In genomic region chr14:100982356-100982755, GRCh38 we compare ENCODE assay signal across 22 cellular contexts.
DNase-seq lines count a peak whose midpoint lies in the region; TF ChIP-seq lines count a peak whose summit lies in the region.
"Had no signal": no experiment of that assay in that cellular context is flagged by ENCODE, and none has a peak within 500 bp of the region (broad histone marks: within the 10 kb centered on the region; RNA-seq: fewer than 3 reads in every experiment).

No MANE protein-coding gene starts in this region.

- TF ChIP-seq CTCF in mammary epithelial cell (conservative IDR thresholded peaks at IDR 0.05 in 1 of 2, IDR thresholded peaks at IDR 0.05 in 1 of 2; ENCODE audit: extremely low read depth in 1 of 2, insufficient read depth in 1 of 2, low read depth in 1 of 2, low read length in 2 of 2), result no peak
- TF ChIP-seq CTCF in breast epithelium (IDR thresholded peaks at IDR 0.05), result no peak

- no peak for TF ChIP-seq POLR2A in breast epithelium (IDR thresholded peaks at IDR 0.05)

- intact Hi-C loops in mammary epithelial cell (cut with micrococcal nuclease) (no loop called here), breast epithelium (cut with DNase I; ENCODE audit: low total_unique reads) (no loop called here)

- H3K27me3 ChIP-seq in mammary epithelial cell (ENCODE audit: insufficient read depth, low read length) (no peaks in the 10 kb centered on the region), breast epithelium (no peaks in the 10 kb centered on the region)
- H3K27me3 ChIP-seq: BE2C, SJCRH30 had no signal

- H4K20me1 ChIP-seq in mammary epithelial cell (ENCODE audit: insufficient read depth, low read length), result no peaks in the 10 kb centered on the region

- WGBS in mammary epithelial cell (ENCODE audit: low coverage, missing lambda C conversion rate), result 79% methylated on average over 4 of the region's 4 CpGs
- 47 to 70% methylated on average over 3 of the region's 4 CpGs for WGBS in mesodermal cell (ENCODE audit: insufficient coverage in 2 of 2), 2 experiments

- no peaks in the 10 kb centered on the region for H3K79me2 ChIP-seq in mammary epithelial cell (ENCODE audit: insufficient read depth, low read length)

- H3K36me3 ChIP-seq in mammary epithelial cell (ENCODE audit: insufficient read depth, low read length), result peaks cover 2% of the 10 kb centered on the region
- no peaks in the 10 kb centered on the region for H3K36me3 ChIP-seq in breast epithelium
- no peaks in the 10 kb centered on the region for H3K36me3 ChIP-seq in mesodermal cell (ENCODE audit: control insufficient read depth, insufficient read depth, low read length)
- H3K36me3 ChIP-seq: HAP-1 had no signal

- no peak overlapping the region for H2AFZ ChIP-seq in mammary epithelial cell (ENCODE audit: low read depth, low read length)
- H2AFZ ChIP-seq: PC-9 had no signal

- dilution Hi-C loops in mammary epithelial cell (cut with HindIII; ENCODE audit: low sequenced_read_pairs), result no loop called here

- no peak for DNase-seq in mammary epithelial cell
- no peak for DNase-seq in breast epithelium (ENCODE audit: low spot score in 2 of 2)
- DNase-seq in amniotic epithelial cell (ENCODE audit: low read depth), result peak; percentile 15
- DNase-seq in A172 (ENCODE audit: low spot score), result no peak
- DNase-seq in dermis blood vessel endothelial cell, result no peak
- no peak for DNase-seq in activated CD4-positive, alpha-beta T cell treated with anti-CD3 and anti-CD28 coated beads for 48 hours
- DNase-seq in germinal center (ENCODE audit: low spot score), result no peak
- DNase-seq: BE2C; CD4-positive, CD25-positive, alpha-beta regulatory T cell; COR-L47; DMS153; GF-D8; NCI-H1105; NCI-H2081; NCI-H510A; NCI-H82; PC-9; SJCRH30 had no signal

- H3K9me3 ChIP-seq in mammary epithelial cell (replicated peaks; ENCODE audit: insufficient read depth, low read length), result no peaks in the 10 kb centered on the region
- H3K9me3 ChIP-seq in breast epithelium, result no peaks in the 10 kb centered on the region
- no peaks in the 10 kb centered on the region for H3K9me3 ChIP-seq in mesodermal cell (ENCODE audit: control insufficient read depth, low read length)
- H3K9me3 ChIP-seq: BE2C, HAP-1, SJCRH30 had no signal

- H3K4me3 ChIP-seq in mammary epithelial cell (replicated peaks in 1 of 3; ENCODE audit: insufficient read depth in 1 of 3, low read depth in 2 of 3, low read length in 3 of 3) (no peak overlapping the region), breast epithelium (no peak overlapping the region), mesodermal cell (ENCODE audit: extremely low read depth, insufficient read depth, low read length, poor library complexity, severe bottlenecking) (no peak overlapping the region)
- H3K4me3 ChIP-seq: HAP-1, K562, PC-9, SJCRH30 had no signal

- in situ Hi-C loops in mammary epithelial cell (cut with MboI; ENCODE audit: low sequenced_read_pairs in 2 of 2), result no loop called here

- no TSS peak for BruUV-seq in mammary epithelial cell (replicated peaks; lab: Mats Ljungman, UMichigan)

- H3K9ac ChIP-seq in mammary epithelial cell (ENCODE audit: insufficient read depth, low read length), result no peak overlapping the region

- CTCF ChIA-PET in mammary epithelial cell (lab: Charles Lee; ENCODE audit: low non-redundant PET), result no interaction called here

- peak overlapping the region; percentile 51 for H3K4me2 ChIP-seq in mammary epithelial cell (ENCODE audit: insufficient read depth, low read depth, low read length)
- H3K4me2 ChIP-seq: PC-9 had no signal

- H3K27ac ChIP-seq in mammary epithelial cell (ENCODE audit: insufficient read depth, low read depth, low read length) (peak overlapping the region; percentile 28), breast epithelium (no peak overlapping the region), mesodermal cell (ENCODE audit: low read depth, low read length, severe bottlenecking) (peak overlapping the region; percentile 23)
- H3K27ac ChIP-seq: 22Rv1, PC-9, SJCRH30 had no signal

- H3K4me1 ChIP-seq in mammary epithelial cell (ENCODE audit: insufficient read depth, low read length) (peaks cover 43% of the 10 kb centered on the region), breast epithelium (no peaks in the 10 kb centered on the region), mesodermal cell (ENCODE audit: control insufficient read depth, insufficient read depth, low read length, poor library complexity, severe bottlenecking) (no peaks in the 10 kb centered on the region)
- H3K4me1 ChIP-seq: BE2C, HAP-1, SJCRH30 had no signal

Comparison
In these comparisons a context has a peak if more than half of its experiments do, and no peak if none do; other contexts are left out.
1. H3K27ac ChIP-seq: peak in mammary epithelial cell (single experiment) and mesodermal cell (single experiment); none in breast epithelium (0 of 2).